1 cellular context compared by ENCODE assay signal in genomic region chr3:46977811-46978195, GRCh38.
TF ChIP-seq lines count a peak whose summit lies in the region.

No MANE protein-coding gene starts in this region.

TF ChIP-seq in GM12878, 131 proteins besides CTCF, POLR2A, EP300 and RAD21:
- no peak for TF ChIP-seq REST (IDR thresholded peaks at IDR 0.05; ENCODE audit: low read depth, low read length)
- TF ChIP-seq NFYA (IDR thresholded peaks at IDR 0.05; ENCODE audit: borderline replicate concordance, low read depth, low read length), result no peak
- TF ChIP-seq EED (IDR thresholded peaks at IDR 0.05; ENCODE audit: low read depth), result no peak
- TF ChIP-seq SMAD5 (IDR thresholded peaks at IDR 0.05; ENCODE audit: low read depth), result no peak
- TF ChIP-seq TCF3 (IDR thresholded peaks at IDR 0.05; ENCODE audit: borderline replicate concordance, insufficient read depth, low read depth, low read length), result no peak
- no peak for TF ChIP-seq TCF7 (IDR thresholded peaks at IDR 0.05; ENCODE audit: borderline replicate concordance)
- TF ChIP-seq SIX5 (IDR thresholded peaks at IDR 0.05; ENCODE audit: low read depth, low read length, severe bottlenecking), result no peak
- no peak for TF ChIP-seq HDAC2 (IDR thresholded peaks at IDR 0.05)
- TF ChIP-seq ZNF207 (IDR thresholded peaks at IDR 0.05; ENCODE audit: borderline replicate concordance), result no peak
- no peak for TF ChIP-seq RB1 (IDR thresholded peaks at IDR 0.05; ENCODE audit: borderline replicate concordance)
- no peak for TF ChIP-seq CBX3 (IDR thresholded peaks at IDR 0.05; ENCODE audit: borderline replicate concordance, low read depth)
- no peak for TF ChIP-seq PML (IDR thresholded peaks at IDR 0.05; ENCODE audit: low read length)
- no peak for TF ChIP-seq BCLAF1 (IDR thresholded peaks at IDR 0.05)
- TF ChIP-seq ETV6 (conservative IDR thresholded peaks at IDR 0.05 in 1 of 2, IDR thresholded peaks at IDR 0.05 in 1 of 2; ENCODE audit: borderline replicate concordance in 1 of 2, low read depth in 1 of 2), result no peak
